Comparison of ENCODE assay signal across 23 cellular contexts in genomic region chr7:120729300-120729699, GRCh38.
DNase-seq lines count a peak whose midpoint lies in the region; ATAC-seq, FAIRE-seq and TF ChIP-seq lines count a peak whose summit lies in the region.
"Had no signal": no experiment of that assay in that cellular context is flagged by ENCODE, and none has a peak within 500 bp of the region (broad histone marks: within the 10 kb centered on the region; RNA-seq: fewer than 3 reads in every experiment).

No MANE protein-coding gene starts in this region.

- H3K4me3 ChIP-seq in IMR-90 (ENCODE audit: insufficient read depth, low read depth, low read length): no peak overlapping the region
- H3K4me3 ChIP-seq in astrocyte (ENCODE audit: insufficient read depth, low read depth, low read length): no peak overlapping the region
- H3K4me3 ChIP-seq in sigmoid colon: no peak overlapping the region
- H3K4me3 ChIP-seq: vagina had no signal

- H3K4me1 ChIP-seq in IMR-90 (ENCODE audit: control insufficient read depth, insufficient read depth, low read length): peaks cover 4% of the 10 kb centered on the region
- H3K4me1 ChIP-seq in astrocyte (ENCODE audit: insufficient read depth, low read length): peaks cover 2% of the 10 kb centered on the region
- H3K4me1 ChIP-seq in foreskin keratinocyte: no peaks in the 10 kb centered on the region
- peaks cover 0 to 43% (median 14%) of the 10 kb centered on the region in 4 donors for H3K4me1 ChIP-seq in sigmoid colon
- H3K4me1 ChIP-seq: vagina had no signal

- in situ Hi-C loops in IMR-90 (cut with MboI; ENCODE audit: low sequenced_read_pairs): no loop called here

- H3K27me3 Mint-ChIP-seq in astrocyte (ENCODE audit: low read depth, unreplicated experiment): no peaks in the 10 kb centered on the region
- H3K27me3 Mint-ChIP-seq: progenitor cell of endocrine pancreas had no signal

- CTCF ChIA-PET in IMR-90 (lab: Yijun Ruan, JAX): interaction anchor here (1.6 kb wide), 1 partner anchor 29 kb away, joined by 3 read pairs; no protein-coding TSS in a partner anchor

- no peak for TF ChIP-seq POLR2A in IMR-90 (IDR thresholded peaks at IDR 0.05; ENCODE audit: low read depth, low read length)
- TF ChIP-seq POLR2A in sigmoid colon (IDR thresholded peaks at IDR 0.05): no peak

- no peak overlapping the region for H2AK9ac ChIP-seq in IMR-90 (replicated peaks; ENCODE audit: low read depth, low read length, poor library complexity)

- WGBS in IMR-90 (ENCODE audit: extremely low coverage in 2 of 2, insufficient read length in 1 of 2), 2 experiments: no CpG with 5 or more reads among the region's 2 CpGs
- WGBS in sigmoid colon, 2 donors: 59 to 66% methylated on average over 2 of the region's 2 CpGs

- no peaks in the 10 kb centered on the region for H3K79me1 ChIP-seq in IMR-90 (ENCODE audit: low read depth in 1 of 2, low read length in 2 of 2)

- H2BK5ac ChIP-seq in IMR-90 (ENCODE audit: low read depth, low read length, poor library complexity, severe bottlenecking): no peak overlapping the region

- no peak overlapping the region for H3K27ac Mint-ChIP-seq in astrocyte (ENCODE audit: unreplicated experiment)
- H3K27ac Mint-ChIP-seq: activated T-cell treated with anti-CD3 and anti-CD28 coated beads, Interleukin-2, amount 50 U/mL, for 72 hours; progenitor cell of endocrine pancreas; stimulated activated naive B cell treated with anti-CD40 and anti-IgM and Interleukin-4, amounts not matched to agents 10 μg/mL and 1 μg/mL and 100 μg/mL, for 72 hours had no signal

- peak overlapping the region; percentile 52; the same call in 1 of the 2 replicates for H3K23ac ChIP-seq in IMR-90 (ENCODE audit: low read depth, low read length)

- peak; percentile 41 to 86 (median 55) for TF ChIP-seq EP300 in sigmoid colon (IDR thresholded peaks at IDR 0.05)

- no peaks in the 10 kb centered on the region for H3K36me3 Mint-ChIP-seq in astrocyte (ENCODE audit: low read depth, unreplicated experiment)
- H3K36me3 Mint-ChIP-seq: stimulated activated naive B cell treated with anti-CD40 and anti-IgM and Interleukin-4, amounts not matched to agents 10 μg/mL and 1 μg/mL and 100 μg/mL, for 72 hours had no signal

- H4K5ac ChIP-seq in IMR-90 (ENCODE audit: low read depth, low read length): no peak overlapping the region

- DNase-seq in IMR-90: peak; percentile 51
- DNase-seq in astrocyte (ENCODE audit: low read depth): peak; percentile 6
- DNase-seq in foreskin keratinocyte: no peak
- peak; percentile 80 for DNase-seq in sigmoid colon
- DNase-seq in NCI-H524 (lab: John Stamatoyannopoulos, UW): no peak
- DNase-seq: activated CD4-positive, alpha-beta T cell treated with anti-CD3 and anti-CD28 coated beads for 1 hour; activated naive CD4-positive, alpha-beta T cell treated with anti-CD3 and anti-CD28 coated beads, Interleukin-2, amount 50 U/mL, for 16 hours; activated T-cell treated with anti-CD3 and anti-CD28 coated beads, Interleukin-2, amount 50 U/mL, for 72 hours; aorta; effector CD8-positive, alpha-beta T cell; left cardiac atrium; NCI-H1048; NCI-H1930; NCI-H2227 treated with DMSO at 0.1 percent for 48 hours; SHP77; stimulated activated naive B cell treated with anti-CD40 and anti-IgM and Interleukin-4, amounts not matched to agents 10 μg/mL and 1 μg/mL and 100 μg/mL, for 72 hours; SW 1271 had no signal

- H3K36me3 ChIP-seq in IMR-90 (ENCODE audit: control insufficient read depth, insufficient read depth, low read length) (no peaks in the 10 kb centered on the region), astrocyte (ENCODE audit: insufficient read depth, low read length) (no peaks in the 10 kb centered on the region), sigmoid colon (no peaks in the 10 kb centered on the region)
- H3K36me3 ChIP-seq: vagina had no signal

- no peaks in the 10 kb centered on the region for H3K9me3 ChIP-seq in IMR-90 (ENCODE audit: control insufficient read depth, insufficient read depth, low read length)
- H3K9me3 ChIP-seq in astrocyte (ENCODE audit: insufficient read depth, low read depth, low read length): no peaks in the 10 kb centered on the region
- H3K9me3 ChIP-seq in sigmoid colon: no peaks in the 10 kb centered on the region
- H3K9me3 ChIP-seq: vagina had no signal

- peak overlapping the region in 1 of 2 experiments; percentile 50; a peak in 1 of 4 replicates for H4K8ac ChIP-seq in IMR-90 (ENCODE audit: low read depth in 2 of 2, low read length in 2 of 2)

- H2AFZ ChIP-seq in IMR-90 (replicated peaks; ENCODE audit: low read length, poor library complexity) (peak overlapping the region; percentile 38), astrocyte (ENCODE audit: low read depth, low read length) (no peak overlapping the region)

- ATAC-seq in IMR-90 (ENCODE audit: low read depth) (peak; percentile 66), foreskin keratinocyte (peak; percentile 6), GM21360 (IDR thresholded peaks at IDR 0.05; ENCODE audit: unreplicated experiment) (no peak), HG02588 (IDR thresholded peaks at IDR 0.05; ENCODE audit: unreplicated experiment) (no peak)
- ATAC-seq: activated T-cell treated with anti-CD3 and anti-CD28 coated beads, Interleukin-2, amount 50 U/mL, for 72 hours; left cardiac atrium; stimulated activated naive B cell treated with anti-CD40 and anti-IgM and Interleukin-4, amounts not matched to agents 10 μg/mL and 1 μg/mL and 100 μg/mL, for 72 hours had no signal

- H3K9me3 Mint-ChIP-seq in astrocyte (ENCODE audit: unreplicated experiment): no peaks in the 10 kb centered on the region
- H3K9me3 Mint-ChIP-seq: activated T-cell treated with anti-CD3 and anti-CD28 coated beads, Interleukin-2, amount 50 U/mL, for 72 hours; stimulated activated naive B cell treated with anti-CD40 and anti-IgM and Interleukin-4, amounts not matched to agents 10 μg/mL and 1 μg/mL and 100 μg/mL, for 72 hours had no signal

- H3K4me2 ChIP-seq in IMR-90 (ENCODE audit: low read depth, low read length) (peak overlapping the region; percentile 36; the same call in 1 of the 2 replicates), astrocyte (ENCODE audit: low read length) (peak overlapping the region; percentile 28)

- no peak overlapping the region for H3K9ac ChIP-seq in IMR-90 (ENCODE audit: low read depth, low read length)
- no peak overlapping the region for H3K9ac ChIP-seq in astrocyte (ENCODE audit: low read length)

- no peak overlapping the region for H2BK15ac ChIP-seq in IMR-90 (ENCODE audit: low read depth, low read length)

- peak overlapping the region; percentile 1; the same call in 1 of the 2 replicates for H3K18ac ChIP-seq in IMR-90 (ENCODE audit: low read depth, low read length)

- H3K14ac ChIP-seq in IMR-90 (replicated peaks; ENCODE audit: low read depth, low read length): no peak overlapping the region; the same call in 1 of the 2 replicates

- POLR2A ChIA-PET in IMR-90 (lab: Charles Lee; ENCODE audit: unreplicated experiment): no interaction called here

- dilution Hi-C loops in IMR-90 (cut with HindIII; ENCODE audit: low sequenced_read_pairs, unreplicated experiment): no loop called here

- TF ChIP-seq RAD21 in IMR-90 (IDR thresholded peaks at IDR 0.05; ENCODE audit: low read length): no peak

- peaks cover 2% of the 10 kb centered on the region; the same call in 1 of the 2 replicates for H3K27me3 ChIP-seq in IMR-90 (ENCODE audit: control insufficient read depth, insufficient read depth, low read length)
- H3K27me3 ChIP-seq in astrocyte (ENCODE audit: insufficient read depth, low read length): no peaks in the 10 kb centered on the region
- H3K27me3 ChIP-seq in foreskin keratinocyte: no peaks in the 10 kb centered on the region
- H3K27me3 ChIP-seq in sigmoid colon: no peaks in the 10 kb centered on the region
- H3K27me3 ChIP-seq: vagina had no signal

- no peak overlapping the region for H3K56ac ChIP-seq in IMR-90 (ENCODE audit: extremely low read depth, insufficient read depth, low read length)

- peak overlapping the region; percentile 48; the same call in 1 of the 2 replicates for H2BK120ac ChIP-seq in IMR-90 (ENCODE audit: low read depth, low read length)

- no peak overlapping the region; the same call in 1 of the 2 replicates for H2BK20ac ChIP-seq in IMR-90 (ENCODE audit: low read depth, low read length)

- H2AK5ac ChIP-seq in IMR-90 (ENCODE audit: low read depth, low read length): peak overlapping the region; percentile 34; the same call in 1 of the 2 replicates

- TF ChIP-seq CTCF in IMR-90 (conservative IDR thresholded peaks at IDR 0.05; ENCODE audit: low read depth, low read length) (no peak), astrocyte (IDR thresholded peaks at IDR 0.05; ENCODE audit: insufficient read depth, low read depth, low read length) (no peak), foreskin keratinocyte (conservative IDR thresholded peaks at IDR 0.05) (no peak), sigmoid colon (IDR thresholded peaks at IDR 0.05) (no peak)

- H4K20me1 ChIP-seq in IMR-90 (ENCODE audit: insufficient read depth, low read length) (no peaks in the 10 kb centered on the region), astrocyte (ENCODE audit: insufficient read depth, low read length) (no peaks in the 10 kb centered on the region)

- no peak for FAIRE-seq in astrocyte (lab: Jason Lieb, UNC)
- FAIRE-seq: D721Med, G401.6 had no signal

- no peak overlapping the region for H4K91ac ChIP-seq in IMR-90 (ENCODE audit: insufficient read depth, low read depth, low read length)

- peaks cover 9% of the 10 kb centered on the region for H3K4me1 Mint-ChIP-seq in astrocyte (ENCODE audit: low read depth, unreplicated experiment)
- H3K4me1 Mint-ChIP-seq: stimulated activated naive B cell treated with anti-CD40 and anti-IgM and Interleukin-4, amounts not matched to agents 10 μg/mL and 1 μg/mL and 100 μg/mL, for 72 hours had no signal

- no peaks in the 10 kb centered on the region for H3K79me2 ChIP-seq in astrocyte (ENCODE audit: insufficient read depth, low read length)

- no peak overlapping the region for H3K4me3 Mint-ChIP-seq in astrocyte (ENCODE audit: unreplicated experiment)
- H3K4me3 Mint-ChIP-seq: activated T-cell treated with anti-CD3 and anti-CD28 coated beads, Interleukin-2, amount 50 U/mL, for 72 hours; stimulated activated naive B cell treated with anti-CD40 and anti-IgM and Interleukin-4, amounts not matched to agents 10 μg/mL and 1 μg/mL and 100 μg/mL, for 72 hours had no signal

- H3K27ac ChIP-seq in IMR-90 (ENCODE audit: insufficient read depth, low read length) (no peak overlapping the region), astrocyte (ENCODE audit: low read depth, low read length) (no peak overlapping the region), foreskin keratinocyte (no peak overlapping the region), sigmoid colon (peak overlapping the region in 3 of 4 donors; percentile 30 to 80 (median 72))
- H3K27ac ChIP-seq: vagina had no signal

- no TSS peak for BruUV-seq in IMR-90 (replicated peaks; lab: Mats Ljungman, UMichigan)

- H3K4ac ChIP-seq in IMR-90 (ENCODE audit: low read depth, low read length): peak overlapping the region; percentile 56; the same call in 1 of the 2 replicates

- intact Hi-C loops in IMR-90 (cut with micrococcal nuclease): loop anchor here (5.0 to 10.0 kb wide), 5 partner anchors 147 to 1788 kb away; partner anchors contain the start of gene KCND2
- intact Hi-C loops in sigmoid colon (cut with DNase I): loop anchor here (5.0 to 10.0 kb wide), 2 partner anchors 218 to 796 kb away; no protein-coding TSS in a partner anchor

- H3K9me1 ChIP-seq in IMR-90 (ENCODE audit: insufficient read depth, low read length): peaks cover 6% of the 10 kb centered on the region; the same call in 1 of the 2 replicates

TF ChIP-seq in IMR-90, 13 proteins besides CTCF, POLR2A, EP300 and RAD21:
- TF ChIP-seq FOS (IDR thresholded peaks at IDR 0.05; ENCODE audit: low read depth, low read length): no peak
TF ChIP-seq in IMR-90: peak in this region for 0.

Comparison
In these comparisons a context has a peak if more than half of its experiments do, and no peak if none do; other contexts are left out.
1. ATAC-seq: peak in IMR-90 (single experiment) and foreskin keratinocyte (single experiment); none in GM21360 (single experiment) and HG02588 (single experiment).
2. DNase-seq: peak in IMR-90 (single experiment), astrocyte (single experiment) and sigmoid colon (single experiment); none in foreskin keratinocyte (0 of 2) and NCI-H524 (0 of 2).
3. H3K27ac ChIP-seq: peak in sigmoid colon (3 of 4); none in IMR-90 (single experiment), astrocyte (single experiment) and foreskin keratinocyte (single experiment).